1 cellular context compared by ENCODE assay signal in the genomic region with DNA sequence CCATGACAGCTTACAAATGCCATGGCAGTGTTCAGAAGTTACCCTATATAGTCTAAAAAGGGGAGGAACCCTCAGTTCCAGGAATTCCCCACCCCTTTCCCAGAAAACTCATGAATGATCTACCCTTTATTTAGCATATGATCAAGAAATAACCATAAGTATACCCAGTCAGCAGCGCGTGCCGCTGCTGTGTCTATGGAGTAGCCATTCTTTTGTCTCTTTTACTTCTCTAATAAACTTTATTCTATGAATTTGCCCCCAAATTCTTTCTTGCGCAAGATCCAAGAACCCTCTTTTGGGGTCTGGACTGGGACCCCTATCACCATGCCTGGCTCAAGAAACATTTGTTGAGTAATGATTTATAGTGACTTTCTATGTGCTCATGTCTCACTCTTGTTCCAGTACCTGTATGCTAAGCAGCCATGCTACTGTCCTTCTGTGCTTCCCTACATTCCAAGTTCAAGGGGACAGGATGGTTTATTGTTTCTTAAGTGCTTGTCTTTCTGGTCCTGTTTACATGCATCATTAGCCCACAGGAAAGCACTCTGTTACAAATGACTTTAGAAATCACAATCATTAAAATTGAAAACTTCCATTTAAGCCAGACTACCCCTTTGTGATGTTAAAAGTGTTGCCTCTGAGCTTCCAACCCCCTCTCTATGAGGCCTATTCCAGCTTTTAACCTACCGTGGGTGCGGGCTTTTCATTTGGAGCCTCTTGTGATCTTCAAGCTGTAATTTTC.
TF ChIP-seq lines count a peak whose summit lies in the region.

No MANE protein-coding gene starts in this region.

TF ChIP-seq in WTC11, 78 proteins besides CTCF, POLR2A, EP300 and RAD21 (continued from another document):
- TF ChIP-seq ETV6 (CRISPR knock-in tag; IDR thresholded peaks at IDR 0.05) (0 out of 2 replicates have a peak, but pooled peaks have one; percentile 25), ZNF121 (CRISPR knock-in tag; IDR thresholded peaks at IDR 0.05) (no peak), FOXK1 (CRISPR knock-in tag; IDR thresholded peaks at IDR 0.05) (peak; percentile 55; the same call in 1 of the 2 replicates), ELF4 (CRISPR knock-in tag; IDR thresholded peaks at IDR 0.05; ENCODE audit: low read depth) (no peak)
- TF ChIP-seq, protein P1, sequence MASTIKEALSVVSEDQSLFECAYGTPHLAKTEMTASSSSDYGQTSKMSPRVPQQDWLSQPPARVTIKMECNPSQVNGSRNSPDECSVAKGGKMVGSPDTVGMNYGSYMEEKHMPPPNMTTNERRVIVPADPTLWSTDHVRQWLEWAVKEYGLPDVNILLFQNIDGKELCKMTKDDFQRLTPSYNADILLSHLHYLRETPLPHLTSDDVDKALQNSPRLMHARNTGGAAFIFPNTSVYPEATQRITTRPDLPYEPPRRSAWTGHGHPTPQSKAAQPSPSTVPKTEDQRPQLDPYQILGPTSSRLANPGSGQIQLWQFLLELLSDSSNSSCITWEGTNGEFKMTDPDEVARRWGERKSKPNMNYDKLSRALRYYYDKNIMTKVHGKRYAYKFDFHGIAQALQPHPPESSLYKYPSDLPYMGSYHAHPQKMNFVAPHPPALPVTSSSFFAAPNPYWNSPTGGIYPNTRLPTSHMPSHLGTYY (CRISPR knock-in tag; IDR thresholded peaks at IDR 0.05), result no peak
- TF ChIP-seq, protein P2, sequence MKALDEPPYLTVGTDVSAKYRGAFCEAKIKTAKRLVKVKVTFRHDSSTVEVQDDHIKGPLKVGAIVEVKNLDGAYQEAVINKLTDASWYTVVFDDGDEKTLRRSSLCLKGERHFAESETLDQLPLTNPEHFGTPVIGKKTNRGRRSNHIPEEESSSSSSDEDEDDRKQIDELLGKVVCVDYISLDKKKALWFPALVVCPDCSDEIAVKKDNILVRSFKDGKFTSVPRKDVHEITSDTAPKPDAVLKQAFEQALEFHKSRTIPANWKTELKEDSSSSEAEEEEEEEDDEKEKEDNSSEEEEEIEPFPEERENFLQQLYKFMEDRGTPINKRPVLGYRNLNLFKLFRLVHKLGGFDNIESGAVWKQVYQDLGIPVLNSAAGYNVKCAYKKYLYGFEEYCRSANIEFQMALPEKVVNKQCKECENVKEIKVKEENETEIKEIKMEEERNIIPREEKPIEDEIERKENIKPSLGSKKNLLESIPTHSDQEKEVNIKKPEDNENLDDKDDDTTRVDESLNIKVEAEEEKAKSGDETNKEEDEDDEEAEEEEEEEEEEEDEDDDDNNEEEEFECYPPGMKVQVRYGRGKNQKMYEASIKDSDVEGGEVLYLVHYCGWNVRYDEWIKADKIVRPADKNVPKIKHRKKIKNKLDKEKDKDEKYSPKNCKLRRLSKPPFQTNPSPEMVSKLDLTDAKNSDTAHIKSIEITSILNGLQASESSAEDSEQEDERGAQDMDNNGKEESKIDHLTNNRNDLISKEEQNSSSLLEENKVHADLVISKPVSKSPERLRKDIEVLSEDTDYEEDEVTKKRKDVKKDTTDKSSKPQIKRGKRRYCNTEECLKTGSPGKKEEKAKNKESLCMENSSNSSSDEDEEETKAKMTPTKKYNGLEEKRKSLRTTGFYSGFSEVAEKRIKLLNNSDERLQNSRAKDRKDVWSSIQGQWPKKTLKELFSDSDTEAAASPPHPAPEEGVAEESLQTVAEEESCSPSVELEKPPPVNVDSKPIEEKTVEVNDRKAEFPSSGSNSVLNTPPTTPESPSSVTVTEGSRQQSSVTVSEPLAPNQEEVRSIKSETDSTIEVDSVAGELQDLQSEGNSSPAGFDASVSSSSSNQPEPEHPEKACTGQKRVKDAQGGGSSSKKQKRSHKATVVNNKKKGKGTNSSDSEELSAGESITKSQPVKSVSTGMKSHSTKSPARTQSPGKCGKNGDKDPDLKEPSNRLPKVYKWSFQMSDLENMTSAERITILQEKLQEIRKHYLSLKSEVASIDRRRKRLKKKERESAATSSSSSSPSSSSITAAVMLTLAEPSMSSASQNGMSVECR (CRISPR knock-in tag; IDR thresholded peaks at IDR 0.05; ENCODE audit: borderline replicate concordance), result no peak
TF ChIP-seq in WTC11: peak in this region for 4.
